35 cellular contexts compared by ENCODE assay signal in genomic region chr11:70473873-70474690, GRCh38.
"Had no signal": no experiment of that assay in that cellular context is flagged by ENCODE, and none has a peak within 500 bp of the region (broad histone marks: within the 10 kb centered on the region; RNA-seq: fewer than 3 reads in every experiment).

No MANE protein-coding gene starts in this region.

- H3K4me3 Mint-ChIP-seq: activated B cell treated with CpG ODN at 0.5 μM for 24 hours; activated CD4-positive, alpha-beta memory T cell treated with anti-CD3 and anti-CD28 coated beads for 36 hours; activated naive CD8-positive, alpha-beta T cell treated with anti-CD3 and anti-CD28 coated beads for 36 hours; activated T-cell treated with anti-CD3 and anti-CD28 coated beads, Interleukin-2, amount 50 U/mL, for 4 hours; activated T-helper 1 cell treated with anti-CD3 and anti-CD28 coated beads, Interleukin-12 subunit alpha, Interleukin-12 subunit beta, Interleukin-2, Interleukin-4 antibody, amounts not matched to agents 30 ng/mL and 10 ng/mL and 1 ng/mL, durations not matched to agents 14 hours and 24 hours and 36 hours had no signal

- H3K27ac ChIP-seq: ascending aorta, cardiac muscle cell, Peyer's patch, VCaP had no signal

- H3K9me3 Mint-ChIP-seq: activated B cell treated with CpG ODN at 0.5 μM for 24 hours; activated CD4-positive, alpha-beta memory T cell treated with anti-CD3 and anti-CD28 coated beads for 36 hours; activated naive CD8-positive, alpha-beta T cell treated with anti-CD3 and anti-CD28 coated beads for 36 hours; activated T-cell treated with anti-CD3 and anti-CD28 coated beads, Interleukin-2, amount 50 U/mL, for 4 hours; activated T-helper 1 cell treated with anti-CD3 and anti-CD28 coated beads, Interleukin-12 subunit alpha, Interleukin-12 subunit beta, Interleukin-2, Interleukin-4 antibody, amounts not matched to agents 30 ng/mL and 10 ng/mL and 1 ng/mL, durations not matched to agents 14 hours and 24 hours and 36 hours had no signal

- H3K36me3 Mint-ChIP-seq: activated CD4-positive, alpha-beta memory T cell treated with anti-CD3 and anti-CD28 coated beads for 36 hours; activated naive CD8-positive, alpha-beta T cell treated with anti-CD3 and anti-CD28 coated beads for 36 hours had no signal

- H3K9me3 ChIP-seq: ascending aorta, Peyer's patch had no signal

- H3K4me3 ChIP-seq: ascending aorta, cardiac muscle cell, K562, Peyer's patch had no signal

- FAIRE-seq: K562 had no signal

- H3K4me1 ChIP-seq: ascending aorta, Peyer's patch had no signal

- H3K27me3 ChIP-seq: ascending aorta, cardiac muscle cell, Peyer's patch had no signal

- DNase-seq: activated B cell treated with CpG ODN at 0.5 μM for 24 hours; activated CD4-positive, alpha-beta memory T cell treated with anti-CD3 and anti-CD28 coated beads for 36 hours; activated CD4-positive, alpha-beta T cell treated with anti-CD3 and anti-CD28 coated beads for 4 hours; activated CD4-positive, alpha-beta T cell treated with anti-CD3 and anti-CD28 coated beads, Interleukin-2, amount 50 U/mL, for 1 hour; activated CD4-positive, CD25-positive, alpha-beta regulatory T cell treated with anti-CD3 and anti-CD28 coated beads, Interleukin-2, amount 50 U/mL, for 72 hours; activated CD8-positive, alpha-beta memory T cell treated with anti-CD3 and anti-CD28 coated beads, Interleukin-2, amount 50 U/mL, for 4 hours; activated effector memory CD4-positive, alpha-beta T cell treated with anti-CD3 and anti-CD28 coated beads, Interleukin-2, amount 50 U/mL, for 16 hours; activated naive CD4-positive, alpha-beta T cell; activated naive CD4-positive, alpha-beta T cell treated with anti-CD3 and anti-CD28 coated beads, Interleukin-2, amount 50 U/mL, for 16 hours; activated naive CD8-positive, alpha-beta T cell treated with anti-CD3 and anti-CD28 coated beads for 36 hours; activated T-cell treated with anti-CD3 and anti-CD28 coated beads for 4 hours; activated T-cell treated with anti-CD3 and anti-CD28 coated beads, Interleukin-2, amount 50 U/mL, for 4 hours; amniotic stem cell; NCI-H1105; NCI-H1417 treated with DMSO at 0.1 percent for 48 hours; NCI-H187 treated with DMSO at 0.1 percent for 48 hours; NCI-H2081 treated with DMSO at 0.1 percent for 48 hours; NCI-H226; NCI-H446 treated with DMSO at 0.1 percent for 48 hours; NCI-H524; NCI-H69; NCI-H82; PC-3; RPMI8226; SIG-M5; T-helper 1 cell; T-helper 2 cell; T-helper 9 cell had no signal

- H3K36me3 ChIP-seq: ascending aorta, cardiac muscle cell, Peyer's patch had no signal

- H3K27me3 Mint-ChIP-seq: activated B cell treated with CpG ODN at 0.5 μM for 24 hours; activated naive CD8-positive, alpha-beta T cell treated with anti-CD3 and anti-CD28 coated beads for 36 hours had no signal

- H3K27ac Mint-ChIP-seq: activated B cell treated with CpG ODN at 0.5 μM for 24 hours; activated CD4-positive, alpha-beta memory T cell treated with anti-CD3 and anti-CD28 coated beads for 36 hours; activated naive CD8-positive, alpha-beta T cell treated with anti-CD3 and anti-CD28 coated beads for 36 hours; activated T-helper 1 cell treated with anti-CD3 and anti-CD28 coated beads, Interleukin-12 subunit alpha, Interleukin-12 subunit beta, Interleukin-2, Interleukin-4 antibody, amounts not matched to agents 30 ng/mL and 10 ng/mL and 1 ng/mL, durations not matched to agents 14 hours and 24 hours and 36 hours had no signal

- ATAC-seq: K562, PC-3, SK-N-SH treated with all-trans-retinoic acid at 6 μM for 48 hours had no signal
